1 cellular context compared by ENCODE assay signal in the genomic region with DNA sequence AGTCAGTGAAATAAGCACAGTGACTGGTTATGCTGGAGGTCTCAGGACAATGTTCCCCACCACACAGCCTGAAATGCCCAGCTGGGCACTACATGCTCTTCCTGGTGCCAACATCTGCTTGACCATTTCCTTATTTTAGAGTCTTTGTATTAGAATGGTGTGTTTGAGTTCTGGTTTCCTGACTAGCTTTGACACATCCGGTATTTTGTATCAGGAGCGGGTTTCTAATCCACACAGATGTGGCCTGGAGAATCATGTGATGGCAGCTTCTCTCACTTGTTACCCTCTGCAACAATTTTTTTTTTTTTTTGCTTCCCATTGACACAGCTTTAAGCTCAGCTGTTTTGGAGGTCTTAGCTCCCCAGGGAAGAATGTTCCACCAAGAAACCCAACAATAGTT.
TF ChIP-seq lines count a peak whose summit lies in the region.

No MANE protein-coding gene starts in this region.

TF ChIP-seq in SK-N-SH, 30 proteins besides CTCF, POLR2A, EP300 and RAD21 (continued from another document):
- TF ChIP-seq CHD2 (IDR thresholded peaks at IDR 0.05; ENCODE audit: low read length, partially characterized antibody) (no peak), MXI1 (IDR thresholded peaks at IDR 0.05; ENCODE audit: low read depth, low read length) (no peak), SIN3A (IDR thresholded peaks at IDR 0.05; ENCODE audit: borderline replicate concordance, low read depth, low read length) (no peak)
